24 cellular contexts compared by ENCODE assay signal in genomic region chr7:22668971-22669401, GRCh38. TPM values are rescaled to one million over a fixed set of nuclear protein-coding genes. Genes with fewer than 3 reads are reported as not detected.
DNase-seq lines count a peak whose midpoint lies in the region; ATAC-seq and TF ChIP-seq lines count a peak whose summit lies in the region.
"Had no signal": no experiment of that assay in that cellular context is flagged by ENCODE, and none has a peak within 500 bp of the region (broad histone marks: within the 10 kb centered on the region; RNA-seq: fewer than 3 reads in every experiment).

No MANE protein-coding gene starts in this region.

- DNase-seq in ELF-1 (ENCODE audit: low read depth, low spot score) (peak; percentile 70), M059J (ENCODE audit: low read depth) (peak; percentile 72), endodermal cell (peak; percentile 75), renal cortical epithelial cell (ENCODE audit: low read depth) (peak; percentile 53), hippocampal formation (lab: John Stamatoyannopoulos, UW) (no peak), NCI-H2107 (lab: John Stamatoyannopoulos, UW) (no peak)
- DNase-seq: activated CD4-positive, alpha-beta T cell treated with anti-CD3 and anti-CD28 coated beads, Interleukin-2, amount 10 ng/mL, durations not matched to agents 7 days and 5 days; activated T-cell treated with anti-CD3 and anti-CD28 coated beads, Interleukin-2, amount 50 U/mL, for 4 hours; body of pancreas; dorsolateral prefrontal cortex; Kasumi-1; NCI-H146; Right ventricle myocardium superior; small intestine; stimulated activated CD4-positive, alpha-beta T cell treated with anti-CD3 and anti-CD28 coated beads, Interleukin-2, amount 100 ng/mL, for 24 hours had no signal

- H3K27ac ChIP-seq in endodermal cell (ENCODE audit: low read depth, low read length): no peak overlapping the region
- H3K27ac ChIP-seq: BLaER1 treated with 17β-estradiol and CSF1 and Interleukin-3, amounts not matched to agents 10 nM and 100 nM; body of pancreas; dorsolateral prefrontal cortex; VCaP had no signal

- no peak overlapping the region for H3K4me3 ChIP-seq in endodermal cell (ENCODE audit: low read length)
- H3K4me3 ChIP-seq: BLaER1 treated with 17β-estradiol and CSF1 and Interleukin-3, amounts not matched to agents 10 nM and 100 nM; body of pancreas; dorsolateral prefrontal cortex; lung had no signal

- ATAC-seq in GM18861 (IDR thresholded peaks at IDR 0.05; ENCODE audit: unreplicated experiment): no peak
- ATAC-seq: activated T-cell treated with anti-CD3 and anti-CD28 coated beads, Interleukin-2, amount 50 U/mL, for 4 hours; body of pancreas; HCT116 had no signal

- peaks cover 52% of the 10 kb centered on the region for H3K4me1 ChIP-seq in endodermal cell (ENCODE audit: control insufficient read depth, insufficient read depth, low read length)
- H3K4me1 ChIP-seq: body of pancreas had no signal

- H3K9me3 Mint-ChIP-seq in endodermal cell: no peaks in the 10 kb centered on the region
- H3K9me3 Mint-ChIP-seq: activated T-cell treated with anti-CD3 and anti-CD28 coated beads, Interleukin-2, amount 50 U/mL, for 4 hours had no signal

- 86% methylated on average over 3 of the region's 3 CpGs; no CpG with 5 or more reads in 1 of the 2 experiments for WGBS in endodermal cell (ENCODE audit: insufficient coverage in 1 of 2, insufficient read length in 1 of 2), 2 experiments

- H3K36me3 Mint-ChIP-seq in endodermal cell (ENCODE audit: low read depth): peaks cover 23% of the 10 kb centered on the region
- H3K36me3 Mint-ChIP-seq: type B pancreatic cell had no signal

- H3K9ac ChIP-seq in endodermal cell (ENCODE audit: extremely low read depth, low read length, poor library complexity, severe bottlenecking): peak overlapping the region; percentile 26
- H3K9ac ChIP-seq: BLaER1 treated with 17β-estradiol and CSF1 and Interleukin-3, amounts not matched to agents 10 nM and 100 nM had no signal

- H3K27ac Mint-ChIP-seq in endodermal cell: peak overlapping the region; percentile 59
- H3K27ac Mint-ChIP-seq: activated CD4-positive, alpha-beta T cell treated with anti-CD3 and anti-CD28 coated beads, Interleukin-2, amount 10 ng/mL, durations not matched to agents 7 days and 5 days; nephron; type B pancreatic cell had no signal

- H3K4me1 Mint-ChIP-seq in endodermal cell: peaks cover 71% of the 10 kb centered on the region
- H3K4me1 Mint-ChIP-seq: nephron had no signal

- no peaks in the 10 kb centered on the region for H3K9me3 ChIP-seq in endodermal cell (ENCODE audit: control insufficient read depth, low read length)
- H3K9me3 ChIP-seq: body of pancreas had no signal

- H3K4me3 Mint-ChIP-seq in endodermal cell: no peak overlapping the region
- H3K4me3 Mint-ChIP-seq: activated CD4-positive, alpha-beta T cell treated with anti-CD3 and anti-CD28 coated beads, Interleukin-2, amount 10 ng/mL, durations not matched to agents 7 days and 5 days; activated T-cell treated with anti-CD3 and anti-CD28 coated beads, Interleukin-2, amount 50 U/mL, for 4 hours; nephron; type B pancreatic cell had no signal

- H3K27me3 Mint-ChIP-seq in endodermal cell (ENCODE audit: insufficient read depth): no peaks in the 10 kb centered on the region
- H3K27me3 Mint-ChIP-seq: type B pancreatic cell had no signal

- H3K36me3 ChIP-seq in endodermal cell (ENCODE audit: control insufficient read depth, insufficient read depth, low read length): peaks cover 21% of the 10 kb centered on the region
- H3K36me3 ChIP-seq: BLaER1 treated with 17β-estradiol and CSF1 and Interleukin-3, amounts not matched to agents 10 nM and 100 nM had no signal

- no peak for TF ChIP-seq CTCF in endodermal cell (conservative IDR thresholded peaks at IDR 0.05)

- H3K27me3 ChIP-seq in endodermal cell (ENCODE audit: control insufficient read depth, insufficient read depth, low read length, poor library complexity, severe bottlenecking): no peaks in the 10 kb centered on the region
- H3K27me3 ChIP-seq: BLaER1 treated with 17β-estradiol and CSF1 and Interleukin-3, amounts not matched to agents 10 nM and 100 nM; body of pancreas; dorsolateral prefrontal cortex had no signal

RNA-seq across cellular contexts. Expression of gene IL6, which starts 58.0 kb away (rescaled TPM):
- 9.4 and 14.2 TPM in 2 replicates for total RNA-seq in M059J (2014; rRNA removed; shearing (Covaris generic))
- total RNA-seq in endodermal cell: under 1 TPM; 0.64 to 0.88 TPM
- polyA plus RNA-seq in endodermal cell (2013, experiment 1 of 2): not detected
- polyA plus RNA-seq in endodermal cell (2013, experiment 2 of 2): not detected
- 52.3 and 84.2 TPM in 2 replicates for total RNA-seq in renal cortical epithelial cell
- total RNA-seq: OCI-LY7; T-helper 2 cell treated with Interferon-gamma antibody and Interleukin-4, amounts not matched to agents 100 ng/mL and 5 ng/mL, for 36 hours had no signal

Comparison
In these comparisons a context has a peak if more than half of its experiments do, and no peak if none do; other contexts are left out.
1. DNase-seq: peak in ELF-1 (single experiment), M059J (single experiment), endodermal cell (single experiment) and renal cortical epithelial cell (single experiment); none in hippocampal formation (0 of 2) and NCI-H2107 (single experiment).